ENCODE assay signal across 9 cellular contexts in the genomic region with DNA sequence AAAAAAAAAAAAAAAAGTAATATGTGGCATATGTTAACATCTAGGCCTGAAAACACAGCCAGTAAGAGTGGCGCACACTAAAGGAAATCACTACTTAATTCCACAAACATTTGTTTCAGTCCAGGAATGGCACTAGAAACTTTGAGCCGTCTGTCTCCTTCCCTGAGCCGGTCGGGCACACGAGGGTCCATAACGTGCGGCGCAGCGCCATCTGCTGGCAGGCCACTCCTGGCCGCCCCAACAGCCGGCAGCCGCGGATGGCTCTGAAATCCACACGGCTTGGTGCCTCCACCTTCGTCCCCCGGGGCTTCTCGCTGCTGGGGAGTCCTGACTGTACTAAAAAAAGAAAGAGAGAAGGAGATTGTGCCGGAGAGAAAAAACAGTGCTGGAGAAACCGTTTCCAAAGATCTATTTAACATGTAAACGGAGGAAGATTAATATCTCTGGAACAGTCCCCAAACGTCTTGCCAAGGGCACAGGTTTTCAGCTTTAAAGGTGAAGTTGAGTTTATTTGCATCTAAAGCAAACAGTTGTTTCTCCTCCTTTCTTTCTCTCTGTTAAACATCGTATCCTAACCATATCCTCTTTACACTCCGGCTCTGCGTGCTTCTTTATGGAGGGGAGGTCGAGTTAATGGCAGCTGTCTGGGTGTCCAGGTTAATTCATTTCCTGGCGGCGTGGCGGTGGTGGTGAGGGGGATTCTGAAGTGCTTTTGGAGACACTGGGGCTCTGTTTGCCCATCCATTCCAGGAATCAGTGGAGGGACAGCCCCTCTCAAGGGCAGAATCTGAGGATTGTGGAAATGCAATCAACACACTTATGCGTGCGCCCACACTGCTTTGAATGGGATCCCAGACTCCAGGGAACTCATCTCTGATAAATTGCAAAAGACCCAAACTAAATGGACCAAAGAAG.
DNase-seq lines count a peak whose midpoint lies in the region; ATAC-seq and TF ChIP-seq lines count a peak whose summit lies in the region.
"Had no signal": no experiment of that assay in that cellular context is flagged by ENCODE, and none has a peak within 500 bp of the region (broad histone marks: within the 10 kb centered on the region; RNA-seq: fewer than 3 reads in every experiment).

No MANE protein-coding gene starts in this region.

- H3K4me1 Mint-ChIP-seq in CD14-positive monocyte (peaks cover 2% of the 10 kb centered on the region), natural killer cell (no peaks in the 10 kb centered on the region)

- peak overlapping the region in 1 of 2 donors; percentile 54 for H3K4me3 Mint-ChIP-seq in CD14-positive monocyte
- H3K4me3 Mint-ChIP-seq in natural killer cell = no peak overlapping the region
- H3K4me3 Mint-ChIP-seq: T-helper 1 cell treated with Interleukin-12 subunit alpha and Interleukin-12 subunit beta and Interleukin-4 antibody, amounts not matched to agents 30 μg/mL and 1 μg/mL, for 36 hours had no signal

- no peak for TF ChIP-seq EP300 in tibial nerve (IDR thresholded peaks at IDR 0.05)

- H3K27me3 ChIP-seq in tibial nerve = no peaks in the 10 kb centered on the region

- WGBS in tibial nerve, 2 donors = 24 to 25% methylated on average over 30 of the region's 30 CpGs

- H3K27ac ChIP-seq in tibial nerve = no peak overlapping the region

- no peak overlapping the region for H3K4me3 ChIP-seq in tibial nerve

- peaks cover 0 to 7% (median 2%) of the 10 kb centered on the region in 4 donors for H3K4me1 ChIP-seq in tibial nerve

- no peak overlapping the region for H3K27ac Mint-ChIP-seq in CD14-positive monocyte
- no peak overlapping the region for H3K27ac Mint-ChIP-seq in natural killer cell
- H3K27ac Mint-ChIP-seq: T-helper 1 cell treated with Interleukin-12 subunit alpha and Interleukin-12 subunit beta and Interleukin-4 antibody, amounts not matched to agents 30 μg/mL and 1 μg/mL, for 36 hours had no signal

- intact Hi-C loops in CD14-positive monocyte (cut with micrococcal nuclease) (no loop called here), natural killer cell (cut with micrococcal nuclease) (no loop called here)

- no peaks in the 10 kb centered on the region for H3K9me3 ChIP-seq in tibial nerve

- peak; percentile 72 for TF ChIP-seq CTCF in CD14-positive monocyte (IDR thresholded peaks at IDR 0.05)
- peak; percentile 26 for TF ChIP-seq CTCF in natural killer cell (IDR thresholded peaks at IDR 0.05)
- TF ChIP-seq CTCF in tibial nerve (IDR thresholded peaks at IDR 0.05) = peak; percentile 73 to 90 (median 78)

- H3K36me3 Mint-ChIP-seq in CD14-positive monocyte (no peaks in the 10 kb centered on the region), natural killer cell (no peaks in the 10 kb centered on the region)

- DNase-seq in CD14-positive monocyte (ENCODE audit: low spot score) = no peak
- peak; percentile 81 for DNase-seq in NCI-H2171 treated with DMSO at 0.1 percent for 48 hours (lab: John Stamatoyannopoulos, UW)
- DNase-seq in activated CD4-positive, alpha-beta T cell treated with anti-CD3 and anti-CD28 coated beads, Interleukin-2, amount 50 U/mL, for 24 hours (ENCODE audit: low read depth in 1 of 2, low spot score in 1 of 2) = peak; percentile 1 to 6
- no peak for DNase-seq in natural killer cell
- DNase-seq in tibial nerve (ENCODE audit: low spot score in 2 of 2) = peak; percentile 48 to 64

- H3K36me3 ChIP-seq in tibial nerve = no peaks in the 10 kb centered on the region

- H3K9me3 Mint-ChIP-seq in CD14-positive monocyte (no peaks in the 10 kb centered on the region), natural killer cell (peaks cover 3% of the 10 kb centered on the region in 2 donors)
- H3K9me3 Mint-ChIP-seq: T-helper 1 cell treated with Interleukin-12 subunit alpha and Interleukin-12 subunit beta and Interleukin-4 antibody, amounts not matched to agents 30 μg/mL and 1 μg/mL, for 36 hours had no signal

- no peak for TF ChIP-seq POLR2A in tibial nerve (IDR thresholded peaks at IDR 0.05)

- H3K27me3 Mint-ChIP-seq in CD14-positive monocyte (ENCODE audit: low read depth in 3 of 3) (peaks cover 9 to 11% (median 9%) of the 10 kb centered on the region in 3 donors), natural killer cell (ENCODE audit: low read depth in 2 of 2) (peaks cover 8 to 12% of the 10 kb centered on the region in 2 donors)

- ATAC-seq in GM19023 (IDR thresholded peaks at IDR 0.05; ENCODE audit: unreplicated experiment) = peak; percentile 94
- ATAC-seq in HG03103 (IDR thresholded peaks at IDR 0.05; ENCODE audit: low read depth, unreplicated experiment) = peak; percentile 88
- ATAC-seq in esophagus mucosa = peak; percentile 82
- peak in 1 of 3 donors; percentile 57 for ATAC-seq in natural killer cell

Comparison
In these comparisons a context has a peak if more than half of its experiments do, and no peak if none do; other contexts are left out.
1. DNase-seq: peak in NCI-H2171 treated with DMSO at 0.1 percent for 48 hours (single experiment), activated CD4-positive, alpha-beta T cell treated with anti-CD3 and anti-CD28 coated beads, Interleukin-2, amount 50 U/mL, for 24 hours (2 of 2) and tibial nerve (2 of 2); none in CD14-positive monocyte (single experiment) and natural killer cell (single experiment).
2. CTCF ChIP-seq: peak in every context shown above with its lines; median percentile 78 in tibial nerve; 72 in CD14-positive monocyte; 26 in natural killer cell.